ENCODE assay signal across 8 cellular contexts in the genomic region with DNA sequence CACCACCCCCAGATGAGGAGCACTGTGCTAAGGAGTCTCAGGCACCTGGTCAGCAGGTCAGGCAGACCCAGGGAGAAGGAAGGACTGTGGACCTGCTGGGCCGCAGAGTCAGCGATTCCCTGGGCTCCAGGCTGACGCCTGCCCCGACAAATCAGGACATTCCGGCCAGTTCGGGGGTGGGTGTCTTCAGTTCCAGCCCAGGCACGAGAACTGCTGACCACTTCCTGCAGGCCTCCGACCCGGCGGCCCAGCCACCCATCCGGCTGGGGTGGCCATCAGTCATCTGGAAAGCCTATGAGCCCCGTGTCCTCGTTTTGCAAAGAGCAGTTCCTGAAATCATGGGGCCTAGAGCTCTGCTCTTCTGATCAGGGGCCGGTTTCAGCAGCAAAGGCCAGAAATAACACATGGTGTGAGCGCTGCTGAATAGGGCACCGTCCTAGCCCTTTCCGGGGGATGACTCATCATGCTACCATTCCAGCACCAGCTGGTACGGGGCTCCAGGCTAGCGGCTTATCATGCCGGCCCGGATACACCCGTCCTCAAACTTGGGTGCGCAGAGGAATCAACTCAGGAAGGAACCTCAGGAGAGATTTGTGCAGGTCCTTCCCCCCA. TPM values are rescaled to one million over a fixed set of nuclear protein-coding genes. Genes with fewer than 3 reads are reported as not detected.
A peak's percentile ranks its signal among the peaks of the same experiment; 100 is the strongest.
DNase-seq lines count a peak whose midpoint lies in the region; ATAC-seq and TF ChIP-seq lines count a peak whose summit lies in the region.

No MANE protein-coding gene starts in this region.

- H3K27me3 ChIP-seq in rectal smooth muscle tissue (ENCODE audit: control insufficient read depth, insufficient read depth, low read length), result no peaks in the 10 kb centered on the region

- H3K27ac ChIP-seq in rectal smooth muscle tissue (ENCODE audit: low read depth, low read length), result peak overlapping the region; percentile 32

- H3K4me3 Mint-ChIP-seq in HFFc6 (no peak overlapping the region; the same call in 1 of the 2 replicates), glutamatergic neuron (ENCODE audit: unreplicated experiment) (no peak overlapping the region)

- H3K27me3 Mint-ChIP-seq in HFFc6 (ENCODE audit: insufficient read depth) (peaks cover 22% of the 10 kb centered on the region), glutamatergic neuron (ENCODE audit: unreplicated experiment) (peaks cover 8% of the 10 kb centered on the region)

- ATAC-seq in HG03439 (IDR thresholded peaks at IDR 0.05; ENCODE audit: unreplicated experiment) (no peak), HG02973 (IDR thresholded peaks at IDR 0.05; ENCODE audit: unreplicated experiment) (no peak)

- no peaks in the 10 kb centered on the region for H3K4me1 ChIP-seq in rectal smooth muscle tissue (ENCODE audit: control insufficient read depth, insufficient read depth, low read length)

- H3K4me3 ChIP-seq in rectal smooth muscle tissue (ENCODE audit: low read length), result no peak overlapping the region

- no peaks in the 10 kb centered on the region for H3K36me3 ChIP-seq in rectal smooth muscle tissue (ENCODE audit: control insufficient read depth, insufficient read depth, low read length)

- H3K4me1 Mint-ChIP-seq in HFFc6 (ENCODE audit: low read depth) (peaks cover 17% of the 10 kb centered on the region; the same call in 1 of the 2 replicates), glutamatergic neuron (ENCODE audit: low read depth, unreplicated experiment) (peaks cover 14% of the 10 kb centered on the region)

- H3K36me3 Mint-ChIP-seq in HFFc6 (ENCODE audit: low read depth) (no peaks in the 10 kb centered on the region; the same call in 1 of the 2 replicates), glutamatergic neuron (ENCODE audit: unreplicated experiment) (no peaks in the 10 kb centered on the region)

- H3K9ac ChIP-seq in rectal smooth muscle tissue (ENCODE audit: low read length), result no peak overlapping the region

- TF ChIP-seq CTCF in HFFc6 (IDR thresholded peaks at IDR 0.05), result no peak
- TF ChIP-seq CTCF in glutamatergic neuron (IDR thresholded peaks at IDR 0.05; ENCODE audit: partially characterized antibody, unreplicated experiment), result no peak

- H3K27ac Mint-ChIP-seq in HFFc6, result peak overlapping the region; percentile 36; the same call in 1 of the 2 replicates
- no peak overlapping the region for H3K27ac Mint-ChIP-seq in glutamatergic neuron (ENCODE audit: unreplicated experiment)

- DNase-seq in CD1c-positive myeloid dendritic cell (ENCODE audit: extremely low spot score), result peak; percentile 93
- DNase-seq in HFFc6, result no peak
- peak; percentile 94 for DNase-seq in SKM-1 treated with dmso at 0.1 percent for 144 hours (lab: John Stamatoyannopoulos, UW; ENCODE audit: unreplicated experiment)
- DNase-seq in glutamatergic neuron, result peak; percentile 6
- DNase-seq in OCI-M2 (lab: John Stamatoyannopoulos, UW; ENCODE audit: unreplicated experiment), result no peak

- H3K9me3 Mint-ChIP-seq in HFFc6 (no peaks in the 10 kb centered on the region), glutamatergic neuron (ENCODE audit: unreplicated experiment) (peaks cover 10% of the 10 kb centered on the region)

RNA-seq across cellular contexts. Expression of a gene that starts 7.8 kb away (rescaled TPM):
- total RNA-seq in HFFc6 (2021; fragmentation: NEBNext Ultra II Directional; extraction: Animal tissue kit (Norgen Biotek cat#: 25700)), result 1 to 10 TPM in 2 of 6 experiments, under 1 TPM in 4; 0.34 to 1.4 (median 0.86) TPM
- not detected for total RNA-seq in glutamatergic neuron (ENCODE audit: unreplicated experiment)

RNA-seq across cellular contexts. Expression of a gene that starts 32.6 kb away (rescaled TPM):
- total RNA-seq in HFFc6 (2021; fragmentation: NEBNext Ultra II Directional; extraction: Animal tissue kit (Norgen Biotek cat#: 25700)), result under 1 TPM in 1 of 6 experiments, not detected in 5; 0.14 TPM
- total RNA-seq in glutamatergic neuron (ENCODE audit: unreplicated experiment), result 7.5 TPM

Comparison
In these comparisons a context has a peak if more than half of its experiments do, and no peak if none do; other contexts are left out.
1. DNase-seq: peak in CD1c-positive myeloid dendritic cell (single experiment), SKM-1 treated with dmso at 0.1 percent for 144 hours (single experiment) and glutamatergic neuron (single experiment); none in HFFc6 (single experiment) and OCI-M2 (single experiment).